8 cellular contexts compared by ENCODE assay signal in the genomic region with DNA sequence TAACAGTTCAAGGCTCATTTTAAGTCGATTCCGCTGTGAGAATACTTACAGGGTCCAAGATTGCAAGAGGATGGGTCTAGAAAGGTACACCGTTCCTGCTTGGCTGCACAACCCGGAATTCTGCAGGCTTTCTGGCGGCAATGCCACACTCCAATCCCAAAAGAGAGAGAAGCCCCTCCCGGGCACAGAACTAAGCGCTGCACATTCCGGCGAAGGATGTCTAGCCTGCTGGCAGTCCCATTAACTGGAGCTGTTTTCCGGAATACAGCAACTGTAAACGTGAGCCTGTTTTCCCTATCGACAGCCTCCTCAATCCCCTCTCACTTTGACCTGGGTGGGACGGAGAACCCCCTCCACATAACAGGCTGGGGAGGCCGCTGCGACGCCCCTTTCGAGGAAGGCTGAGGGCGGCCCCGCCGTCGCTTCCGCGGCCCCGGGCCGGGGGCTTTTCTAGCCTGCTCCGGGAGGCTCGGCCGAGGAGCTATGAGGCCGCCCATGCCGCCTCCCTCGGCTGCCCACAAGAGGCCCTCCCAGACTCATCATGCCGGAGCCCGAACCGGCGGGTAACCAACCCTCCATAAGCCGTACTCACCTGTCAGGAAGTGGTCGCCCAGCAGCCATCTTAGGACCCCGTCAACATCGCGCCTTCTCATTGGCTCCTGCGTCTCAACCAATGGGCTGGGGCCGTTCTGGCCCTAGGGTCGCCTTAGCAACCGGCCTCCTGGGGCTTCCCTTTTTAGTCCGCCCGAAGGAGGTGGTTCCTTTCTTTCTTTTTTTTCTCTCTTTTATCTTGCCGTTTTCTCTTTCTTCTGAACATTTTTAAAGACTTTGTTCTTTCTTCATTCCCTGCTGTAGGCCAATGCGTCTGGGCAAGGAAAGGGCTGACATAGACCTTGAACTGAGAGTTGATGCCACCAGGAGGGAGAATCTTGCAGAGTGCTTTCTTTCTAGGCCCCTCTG. TPM values are rescaled to one million over a fixed set of nuclear protein-coding genes. Genes with fewer than 3 reads are reported as not detected.
A peak's percentile ranks its signal among the peaks of the same experiment; 100 is the strongest.
DNase-seq lines count a peak whose midpoint lies in the region; TF ChIP-seq lines count a peak whose summit lies in the region.

A gene (minus strand): TSS at position 647 of the 960 bp plus-strand sequence. CDS start 5,909 bp downstream, outside the sequence.

- TF ChIP-seq CTCF in fibroblast of the aortic adventitia (IDR thresholded peaks at IDR 0.05; ENCODE audit: insufficient read depth, low read length) (no peak), nephron (IDR thresholded peaks at IDR 0.05; ENCODE audit: unreplicated experiment in 3 of 3) (no peak)

- peak within 1 kb of the TSS; percentile 83 to 95 (median 88) for H3K4me3 Mint-ChIP-seq in nephron
- peak within 1 kb of the TSS; percentile 93 for H3K4me3 Mint-ChIP-seq in stimulated activated naive CD8-positive, alpha-beta T cell treated with anti-CD3 and anti-CD28 coated beads, Interleukin-15, Interleukin-2, amounts not matched to agents 100 ng/mL and 50 ng/mL, for 24 hours

- H3K9me3 Mint-ChIP-seq in nephron, result no peaks in the 10 kb centered on the region
- no peaks in the 10 kb centered on the region for H3K9me3 Mint-ChIP-seq in stimulated activated naive CD8-positive, alpha-beta T cell treated with anti-CD3 and anti-CD28 coated beads, Interleukin-15, Interleukin-2, amounts not matched to agents 100 ng/mL and 50 ng/mL, for 24 hours

- peak within 1 kb of the TSS; percentile 45 to 92 (median 82) for H3K27ac Mint-ChIP-seq in nephron
- peak within 1 kb of the TSS; percentile 95 for H3K27ac Mint-ChIP-seq in stimulated activated naive CD8-positive, alpha-beta T cell treated with anti-CD3 and anti-CD28 coated beads, Interleukin-15, Interleukin-2, amounts not matched to agents 100 ng/mL and 50 ng/mL, for 24 hours

- peaks cover 22% of the 10 kb centered on the region for H3K4me1 Mint-ChIP-seq in nephron
- H3K4me1 Mint-ChIP-seq in stimulated activated naive CD8-positive, alpha-beta T cell treated with anti-CD3 and anti-CD28 coated beads, Interleukin-15, Interleukin-2, amounts not matched to agents 100 ng/mL and 50 ng/mL, for 24 hours (ENCODE audit: low read depth), result peaks cover 59% of the 10 kb centered on the region

- H3K36me3 Mint-ChIP-seq in nephron (ENCODE audit: low read depth), result no peaks in the 10 kb centered on the region
- peaks cover 17% of the 10 kb centered on the region for H3K36me3 Mint-ChIP-seq in stimulated activated naive CD8-positive, alpha-beta T cell treated with anti-CD3 and anti-CD28 coated beads, Interleukin-15, Interleukin-2, amounts not matched to agents 100 ng/mL and 50 ng/mL, for 24 hours (ENCODE audit: low read depth)

- DNase-seq in ELF-1 (ENCODE audit: low read depth, low spot score), result peak; percentile 98
- peak; percentile 93 for DNase-seq in H7
- peak; percentile 91 for DNase-seq in M059J (ENCODE audit: low read depth)
- peak; percentile 91 for DNase-seq in SHP77 (lab: John Stamatoyannopoulos, UW)
- DNase-seq in activated effector memory CD4-positive, alpha-beta T cell treated with Interleukin-2 at 50 U/mL for 16 hours, result peak; percentile 95
- peak; percentile 93 for DNase-seq in fibroblast of the aortic adventitia (ENCODE audit: low read depth)

- no peaks in the 10 kb centered on the region for H3K27me3 Mint-ChIP-seq in nephron (ENCODE audit: low read depth)
- H3K27me3 Mint-ChIP-seq in stimulated activated naive CD8-positive, alpha-beta T cell treated with anti-CD3 and anti-CD28 coated beads, Interleukin-15, Interleukin-2, amounts not matched to agents 100 ng/mL and 50 ng/mL, for 24 hours, result peaks cover 3% of the 10 kb centered on the region

- H3K27me3 ChIP-seq in H7 (ENCODE audit: control insufficient read depth, insufficient read depth, low read length), result no peaks in the 10 kb centered on the region

- H3K4me3 ChIP-seq in H7 (ENCODE audit: insufficient read depth, low read depth, low read length) (peak within 1 kb of the TSS; percentile 84), fibroblast of the aortic adventitia (ENCODE audit: low read depth, low read length) (peak within 1 kb of the TSS; percentile 95)

- no peaks in the 10 kb centered on the region; the same call in 1 of the 2 replicates for H3K36me3 ChIP-seq in H7 (replicated peaks; ENCODE audit: control insufficient read depth, insufficient read depth, low read length)

RNA-seq across cellular contexts. Expression of the gene that starts here (rescaled TPM):
- total RNA-seq in H7 (2014; rRNA removed; shearing (Covaris generic)), result 30.6 and 33.4 TPM in 2 replicates
- 30.3 and 71.6 TPM in 2 replicates for total RNA-seq in M059J (2014; rRNA removed; shearing (Covaris generic))
- 103 and 174 TPM in 2 replicates for total RNA-seq in fibroblast of the aortic adventitia (ENCODE audit: low replicate concordance)

Comparison
In these comparisons a context has a peak if more than half of its experiments do, and no peak if none do; other contexts are left out.
1. Peak in every context shown above with its lines: DNase-seq and H3K4me3 ChIP-seq.